ENCODE assay signal across 8 cellular contexts in the genomic region with DNA sequence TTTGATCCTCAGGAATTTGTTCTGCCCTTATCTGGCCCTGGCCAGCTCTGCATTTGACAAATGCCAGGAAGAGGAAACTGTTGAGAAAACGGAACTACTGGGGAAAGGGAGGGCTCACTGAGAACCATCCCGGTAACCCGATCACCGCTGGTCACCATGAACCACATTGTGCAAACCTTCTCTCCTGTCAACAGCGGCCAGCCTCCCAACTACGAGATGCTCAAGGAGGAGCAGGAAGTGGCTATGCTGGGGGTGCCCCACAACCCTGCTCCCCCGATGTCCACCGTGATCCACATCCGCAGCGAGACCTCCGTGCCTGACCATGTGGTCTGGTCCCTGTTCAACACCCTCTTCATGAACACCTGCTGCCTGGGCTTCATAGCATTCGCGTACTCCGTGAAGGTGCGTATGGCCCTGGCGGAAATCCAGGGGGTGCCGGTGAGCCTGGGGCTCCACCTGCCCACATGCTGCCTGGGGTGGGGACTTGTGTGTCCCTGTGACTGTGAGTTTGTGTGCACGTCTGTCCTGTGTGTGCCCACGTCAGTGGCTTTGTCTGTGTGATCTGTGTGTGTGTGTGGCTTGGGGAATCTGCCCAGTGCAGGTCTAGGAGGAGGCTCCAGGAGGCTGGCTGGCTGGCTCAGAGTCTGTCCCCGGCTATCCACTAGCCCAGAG. TPM values are rescaled to one million over a fixed set of nuclear protein-coding genes. Genes with fewer than 3 reads are reported as not detected.
DNase-seq lines count a peak whose midpoint lies in the region; ATAC-seq and TF ChIP-seq lines count a peak whose summit lies in the region.
"Not testable (repeated sequence)": the region's sequence is repeated elsewhere in the genome, so short reads cannot be mapped to it uniquely, and the experiment has no call there.

No MANE protein-coding gene starts in this region.

- not testable (repeated sequence) for H3K9me3 ChIP-seq in left ventricle myocardium inferior (replicated peaks)

- not testable (repeated sequence) for H3K27me3 Mint-ChIP-seq in naive thymus-derived CD8-positive, alpha-beta T cell; stimulated activated naive CD8-positive, alpha-beta T cell treated with anti-CD3 and anti-CD28 coated beads, Interleukin-15, amount 100 ng/mL, for 72 hours

- H3K9me3 Mint-ChIP-seq in naive thymus-derived CD8-positive, alpha-beta T cell; stimulated activated naive CD8-positive, alpha-beta T cell treated with anti-CD3 and anti-CD28 coated beads, Interleukin-15, amount 100 ng/mL, for 72 hours: not testable (repeated sequence)

- not testable (repeated sequence) for H3K36me3 Mint-ChIP-seq in naive thymus-derived CD8-positive, alpha-beta T cell

- not testable (repeated sequence) for H3K36me3 ChIP-seq in left ventricle myocardium inferior

- peaks cover 65% of the 10 kb centered on the region for H3K4me1 ChIP-seq in left ventricle myocardium inferior

- H3K27me3 ChIP-seq in left ventricle myocardium inferior (ENCODE audit: low read depth) = peaks cover 31% of the 10 kb centered on the region

- peak; percentile 59 to 81 for ATAC-seq in naive thymus-derived CD8-positive, alpha-beta T cell
- ATAC-seq in stimulated activated naive CD8-positive, alpha-beta T cell treated with anti-CD3 and anti-CD28 coated beads, Interleukin-15, amount 100 ng/mL, for 72 hours = peak; percentile 78

- peaks cover 28 to 68% (median 55%) of the 10 kb centered on the region in 4 donors for H3K4me1 Mint-ChIP-seq in naive thymus-derived CD8-positive, alpha-beta T cell
- peaks cover 69% of the 10 kb centered on the region for H3K4me1 Mint-ChIP-seq in stimulated activated naive CD8-positive, alpha-beta T cell treated with anti-CD3 and anti-CD28 coated beads, Interleukin-15, amount 100 ng/mL, for 72 hours

- peak overlapping the region; percentile 73 for H3K27ac ChIP-seq in caudate nucleus (ENCODE audit: low read depth, low read length)
- peak overlapping the region; percentile 93 for H3K27ac ChIP-seq in left ventricle myocardium inferior (replicated peaks)

- H3K4me3 Mint-ChIP-seq in naive thymus-derived CD8-positive, alpha-beta T cell = peak overlapping the region; percentile 90 to 100 (median 94)
- peak overlapping the region; percentile 84 to 96 for H3K4me3 Mint-ChIP-seq in stimulated activated naive CD8-positive, alpha-beta T cell treated with anti-CD3 and anti-CD28 coated beads, Interleukin-15, amount 100 ng/mL, for 72 hours

- peak overlapping the region; percentile 95 to 100 (median 98) for H3K27ac Mint-ChIP-seq in naive thymus-derived CD8-positive, alpha-beta T cell
- H3K27ac Mint-ChIP-seq in stimulated activated naive CD8-positive, alpha-beta T cell treated with anti-CD3 and anti-CD28 coated beads, Interleukin-15, amount 100 ng/mL, for 72 hours = peak overlapping the region; percentile 91 to 98

- intact Hi-C loops in left ventricle myocardium inferior (cut with micrococcal nuclease) = not testable (repeated sequence)

- DNase-seq in CMK (ENCODE audit: low read depth) = peak; percentile 68
- DNase-seq in HFF-Myc (ENCODE audit: extremely low read depth, low read depth) = peak; percentile 83
- peak; percentile 73 for DNase-seq in NOMO-1 treated with dmso at 0.1 percent for 144 hours (lab: John Stamatoyannopoulos, UW; ENCODE audit: unreplicated experiment)
- peak; percentile 54 for DNase-seq in activated CD4-positive, alpha-beta T cell treated with anti-CD3 and anti-CD28 coated beads, Interleukin-2, amount 50 U/mL, for 1 hour
- DNase-seq in caudate nucleus (lab: John Stamatoyannopoulos, UW) = not testable (repeated sequence)
- DNase-seq in left ventricle myocardium inferior = peak; percentile 74
- DNase-seq in naive thymus-derived CD8-positive, alpha-beta T cell = peak in 9 of 10 donors; percentile 42 to 84 (median 72)
- peak in 1 of 2 donors; percentile 86 for DNase-seq in stimulated activated naive CD8-positive, alpha-beta T cell treated with anti-CD3 and anti-CD28 coated beads, Interleukin-15, amount 100 ng/mL, for 72 hours

- POLR2A ChIA-PET in naive thymus-derived CD8-positive, alpha-beta T cell (lab: Charles Lee) = interaction anchor here (0.6 to 11.2 kb wide), 16 partner anchors 8 to 141 kb away, joined by 3 to 122 read pairs (median 8); a partner anchor contains a TSS

- H3K4me3 ChIP-seq in HFF-Myc (replicated peaks; ENCODE audit: low read depth, low read length) (peak overlapping the region; percentile 79), left ventricle myocardium inferior (peak overlapping the region; percentile 67)

- TF ChIP-seq CTCF in HFF-Myc (IDR thresholded peaks at IDR 0.05; ENCODE audit: low read depth, low read length, missing control alignments) = not testable (repeated sequence)
- TF ChIP-seq CTCF in left ventricle myocardium inferior (IDR thresholded peaks at IDR 0.05; ENCODE audit: borderline replicate concordance) = peak; percentile 25

RNA-seq across cellular contexts. Expression of a gene that starts 0.6 kb away (rescaled TPM):
- 160 TPM for total RNA-seq in left ventricle myocardium inferior
- 100 to 1,000 TPM; 115 to 122 TPM for total RNA-seq in naive thymus-derived CD8-positive, alpha-beta T cell
- 1,000 to 10,000 TPM; 2,345 to 2,732 (median 2,362) TPM for polyA plus RNA-seq in naive thymus-derived CD8-positive, alpha-beta T cell

RNA-seq across cellular contexts. Expression of a gene that starts 5.7 kb away (rescaled TPM):
- 83.5 TPM for total RNA-seq in left ventricle myocardium inferior
- total RNA-seq in naive thymus-derived CD8-positive, alpha-beta T cell = 10 to 100 TPM; 90.0 to 91.0 TPM
- 1,000 to 10,000 TPM; 1,833 to 2,198 (median 2,135) TPM for polyA plus RNA-seq in naive thymus-derived CD8-positive, alpha-beta T cell

RNA-seq across cellular contexts. Expression of a gene that starts 8.8 kb away (rescaled TPM):
- total RNA-seq in left ventricle myocardium inferior = not detected
- total RNA-seq in naive thymus-derived CD8-positive, alpha-beta T cell = not detected
- not detected for polyA plus RNA-seq in naive thymus-derived CD8-positive, alpha-beta T cell

RNA-seq across cellular contexts. Expression of a gene that starts 12.5 kb away (rescaled TPM):
- 259 TPM for total RNA-seq in left ventricle myocardium inferior
- total RNA-seq in naive thymus-derived CD8-positive, alpha-beta T cell = 10 to 100 TPM; 11.3 to 11.9 TPM
- polyA plus RNA-seq in naive thymus-derived CD8-positive, alpha-beta T cell = 100 to 1,000 TPM in 2 of 3 donors, 10 to 100 TPM in 1; 45.1 to 202 (median 196) TPM

RNA-seq across cellular contexts. Expression of a gene that starts 19.2 kb away (rescaled TPM):
- 7.2 TPM for total RNA-seq in left ventricle myocardium inferior
- total RNA-seq in naive thymus-derived CD8-positive, alpha-beta T cell = 100 to 1,000 TPM; 662 to 707 TPM
- 10 to 100 TPM in 2 of 3 donors, 1 to 10 TPM in 1; 8.1 to 14.9 (median 11.2) TPM for polyA plus RNA-seq in naive thymus-derived CD8-positive, alpha-beta T cell
